ENCODE assay signal across 17 cellular contexts in genomic region chr1:244414543-244414942, GRCh38. TPM values are rescaled to one million over a fixed set of nuclear protein-coding genes. Genes with fewer than 3 reads are reported as not detected.
DNase-seq lines count a peak whose midpoint lies in the region; ATAC-seq, FAIRE-seq and TF ChIP-seq lines count a peak whose summit lies in the region.
"Had no signal": no experiment of that assay in that cellular context is flagged by ENCODE, and none has a peak within 500 bp of the region (broad histone marks: within the 10 kb centered on the region; RNA-seq: fewer than 3 reads in every experiment).

No MANE protein-coding gene starts in this region.

- H4K5ac ChIP-seq in H9 (ENCODE audit: insufficient read length, low read depth, low read length) = no peak overlapping the region

- WGBS in A549 (ENCODE audit: missing lambda C conversion rate) = 82% methylated on average over 1 of the region's 1 CpG
- WGBS in H9 (ENCODE audit: extremely low coverage, insufficient read length, low lambda C conversion rate) = no CpG with 5 or more reads among the region's 1 CpG

- no peak for TF ChIP-seq POLR2A in A549 (IDR thresholded peaks at IDR 0.05; ENCODE audit: low read length)

- no peak overlapping the region for H2BK120ac ChIP-seq in H9 (ENCODE audit: low read depth, low read length, poor library complexity, severe bottlenecking)

- peak in 1 of 2 experiments; percentile 31; a peak in 2 of 5 replicates for TF ChIP-seq RAD21 in A549 (conservative IDR thresholded peaks at IDR 0.05 in 1 of 2, IDR thresholded peaks at IDR 0.05 in 1 of 2)

- no peak overlapping the region for H2BK5ac ChIP-seq in H9 (ENCODE audit: insufficient read length, low read length)

- no peak overlapping the region for H2AFZ ChIP-seq in H9 (ENCODE audit: low read length)

- H3K4ac ChIP-seq in H9 (ENCODE audit: low read depth, low read length) = no peak overlapping the region

- no peaks in the 10 kb centered on the region for H3K27me3 ChIP-seq in H9 (ENCODE audit: insufficient read depth, low read length)
- no peaks in the 10 kb centered on the region for H3K27me3 ChIP-seq in CD4-positive, alpha-beta memory T cell (ENCODE audit: insufficient read depth, low read length)
- H3K27me3 ChIP-seq: BE2C, ovary had no signal

- peaks cover 13 to 15% of the 10 kb centered on the region in 2 experiments for H3K4me1 Mint-ChIP-seq in H9
- H3K4me1 Mint-ChIP-seq in CD4-positive, alpha-beta memory T cell = peaks cover 0 to 7% (median 6%) of the 10 kb centered on the region in 4 donors

- no peak overlapping the region for H3K56ac ChIP-seq in H9 (ENCODE audit: insufficient read length, low read depth, low read length)

- H3K23ac ChIP-seq in H9 (ENCODE audit: insufficient read length, low read depth, low read length) = no peak overlapping the region

- no peak overlapping the region for H2BK12ac ChIP-seq in H9 (ENCODE audit: insufficient read length, low read depth, low read length)

- no peak overlapping the region for H2AK5ac ChIP-seq in H9 (ENCODE audit: insufficient read length, low read length)

- FAIRE-seq in A549 (lab: Jason Lieb, UNC) = no peak
- FAIRE-seq: frontal cortex had no signal

- H3K27me3 Mint-ChIP-seq in H9 (ENCODE audit: low read depth) = no peaks in the 10 kb centered on the region
- no peaks in the 10 kb centered on the region for H3K27me3 Mint-ChIP-seq in CD4-positive, alpha-beta memory T cell
- H3K27me3 Mint-ChIP-seq: T-helper 17 cell had no signal

- H3K4me3 ChIP-seq in A549 = no peak overlapping the region
- H3K4me3 ChIP-seq in astrocyte of the spinal cord (ENCODE audit: low read depth, low read length) = no peak overlapping the region
- no peak overlapping the region for H3K4me3 ChIP-seq in CD4-positive, alpha-beta memory T cell (ENCODE audit: low read length in 2 of 2)
- H3K4me3 ChIP-seq: ovary had no signal

- H2BK15ac ChIP-seq in H9 (ENCODE audit: low read depth, low read length) = no peak overlapping the region

- no peak overlapping the region for H3K9ac ChIP-seq in H9 (ENCODE audit: extremely low read depth, insufficient read length, low read length)

- peaks cover 65% of the 10 kb centered on the region for H3K36me3 ChIP-seq in CD4-positive, alpha-beta memory T cell (ENCODE audit: insufficient read depth, low read length)
- H3K36me3 ChIP-seq: ovary had no signal

- no peak overlapping the region for H4K8ac ChIP-seq in H9 (replicated peaks; ENCODE audit: insufficient read length, low read depth, low read length)

- H3K79me1 ChIP-seq in H9 (ENCODE audit: insufficient read depth, low read depth, low read length, poor library complexity, severe bottlenecking) = no peaks in the 10 kb centered on the region

- H3K27ac Mint-ChIP-seq in H9 = peak overlapping the region in 2 of 3 experiments; percentile 40 to 44; a peak in 3 of 7 replicates
- H3K27ac Mint-ChIP-seq in CD4-positive, alpha-beta memory T cell = peak overlapping the region in 1 of 7 donors; percentile 35
- H3K27ac Mint-ChIP-seq: T-helper 17 cell had no signal

- H2BK20ac ChIP-seq in H9 (ENCODE audit: low read depth, low read length, poor library complexity, severe bottlenecking) = no peak overlapping the region

- no peak overlapping the region for H3K14ac ChIP-seq in H9 (ENCODE audit: insufficient read depth, low read length)

- H3K36me3 Mint-ChIP-seq in H9 (ENCODE audit: insufficient read depth in 1 of 3, low read depth in 3 of 3) = peaks cover 31 to 85% (median 79%) of the 10 kb centered on the region in 3 experiments; a peak in 5 of 7 replicates
- H3K36me3 Mint-ChIP-seq in CD4-positive, alpha-beta memory T cell = peaks cover 90 to 92% of the 10 kb centered on the region in 2 donors

- H3K9me3 Mint-ChIP-seq in H9 = no peaks in the 10 kb centered on the region
- no peaks in the 10 kb centered on the region for H3K9me3 Mint-ChIP-seq in CD4-positive, alpha-beta memory T cell

- H3K9me3 ChIP-seq in A549 (no peaks in the 10 kb centered on the region), H9 (ENCODE audit: control insufficient read depth, low read depth, low read length) (no peaks in the 10 kb centered on the region)
- no peaks in the 10 kb centered on the region for H3K9me3 ChIP-seq in CD4-positive, alpha-beta memory T cell (ENCODE audit: control insufficient read depth in 1 of 2, low read length in 2 of 2)
- H3K9me3 ChIP-seq: BE2C, ovary had no signal

- intact Hi-C loops in CD4-positive, alpha-beta memory T cell (cut with micrococcal nuclease) = no loop called here

- ATAC-seq in A549 (peak; percentile 64 to 76; a peak in 4 of 6 replicates), HG03108 (IDR thresholded peaks at IDR 0.05; ENCODE audit: unreplicated experiment) (no peak)
- ATAC-seq: T-helper 17 cell had no signal

- peak in 1 of 2 experiments; percentile 28 for DNase-seq in A549 (ENCODE audit: low read depth in 1 of 2, low spot score in 1 of 2)
- no peak for DNase-seq in H9
- DNase-seq in astrocyte of the spinal cord (ENCODE audit: low read depth, low spot score) = peak; percentile 66
- peak; percentile 31 for DNase-seq in hepatic stellate cell (ENCODE audit: low spot score)
- DNase-seq in KBM-7 = no peak
- DNase-seq in superior temporal gyrus (ENCODE audit: extremely low spot score) = no peak
- DNase-seq in CD4-positive, alpha-beta memory T cell = no peak
- DNase-seq: anterior cingulate cortex; BE2C; Karpas-422; NCI-H2171; OCI-M1; ovary; stimulated activated CD4-positive, alpha-beta T cell treated with anti-CD3 and anti-CD28 coated beads, Interleukin-4, amount 100 ng/mL, for 24 hours; T-helper 17 cell had no signal

- TF ChIP-seq CTCF in A549 (IDR thresholded peaks at IDR 0.05) = no peak
- peak; percentile 49; the same call in 2 of the 3 replicates for TF ChIP-seq CTCF in H9 (conservative IDR thresholded peaks at IDR 0.05)
- TF ChIP-seq CTCF in astrocyte of the spinal cord (IDR thresholded peaks at IDR 0.05; ENCODE audit: low read depth, low read length) = peak; percentile 51

- CTCF ChIA-PET in A549 (lab: Yijun Ruan, JAX) = interaction anchor here (1.4 to 1.7 kb wide), 3 partner anchors 21 to 141 kb away, joined by 3 to 6 read pairs (median 5); no protein-coding TSS in a partner anchor
- CTCF ChIA-PET in CD4-positive, alpha-beta memory T cell (lab: Charles Lee; ENCODE audit: partially characterized antibody) = interaction anchor here (2.4 kb wide), 1 partner anchor 14 kb away, joined by 7 read pairs; no protein-coding TSS in a partner anchor

- no peaks in the 10 kb centered on the region for H4K20me1 ChIP-seq in H9 (ENCODE audit: control insufficient read depth, insufficient read depth, insufficient read length)

- no peak overlapping the region for H4K91ac ChIP-seq in H9 (ENCODE audit: insufficient read length, low read depth, low read length)

- H3K18ac ChIP-seq in H9 (ENCODE audit: insufficient read length, low read depth, low read length) = no peak overlapping the region

- H3K4me2 ChIP-seq in A549 = no peak overlapping the region
- no peak overlapping the region for H3K4me2 ChIP-seq in H9 (ENCODE audit: insufficient read depth, insufficient read length, low read length)

- no peak overlapping the region for H3T11ph ChIP-seq in H9 (ENCODE audit: low read length)

- H3K79me2 ChIP-seq in H9 (ENCODE audit: insufficient read depth, low read length) = no peaks in the 10 kb centered on the region

- H3K23me2 ChIP-seq in H9 (ENCODE audit: insufficient read length, low read depth, low read length, poor library complexity, severe bottlenecking) = no peaks in the 10 kb centered on the region

- H3K4me1 ChIP-seq in A549 = peaks cover 12% of the 10 kb centered on the region; the same call in 2 of the 3 replicates
- no peaks in the 10 kb centered on the region for H3K4me1 ChIP-seq in H9 (ENCODE audit: insufficient read depth, low read length)
- H3K4me1 ChIP-seq in CD4-positive, alpha-beta memory T cell (ENCODE audit: insufficient read depth, low read length) = no peaks in the 10 kb centered on the region
- H3K4me1 ChIP-seq: BE2C had no signal

- TF ChIP-seq EP300 in A549 (IDR thresholded peaks at IDR 0.05) = no peak

- in situ Hi-C loops in astrocyte of the spinal cord (cut with HindIII; ENCODE audit: low sequenced_read_pairs) (no loop called here), KBM-7 (cut with MboI; ENCODE audit: low pct_unique_long_range_greater_than_20kb, low sequenced_read_pairs) (no loop called here)

- H3K27ac ChIP-seq in A549 = no peak overlapping the region
- H3K27ac ChIP-seq in H9 (ENCODE audit: insufficient read length, low read depth, low read length) = no peak overlapping the region
- no peak overlapping the region for H3K27ac ChIP-seq in CD4-positive, alpha-beta memory T cell (ENCODE audit: low read depth, low read length)
- H3K27ac ChIP-seq: ovary had no signal

- POLR2A ChIA-PET in A549 (lab: Yijun Ruan, JAX) = no interaction called here
- POLR2A ChIA-PET in CD4-positive, alpha-beta memory T cell (lab: Charles Lee; ENCODE audit: partially characterized antibody) = no interaction called here

- H3K4me3 Mint-ChIP-seq in H9 = no peak overlapping the region
- H3K4me3 Mint-ChIP-seq in CD4-positive, alpha-beta memory T cell = no peak overlapping the region
- H3K4me3 Mint-ChIP-seq: T-helper 17 cell had no signal

TF ChIP-seq in A549, 52 proteins besides CTCF, POLR2A, EP300 and RAD21 (continues in another document):
- TF ChIP-seq ESRRA (IDR thresholded peaks at IDR 0.05; ENCODE audit: borderline replicate concordance, low read length) (no peak), TFCP2L1 (CRISPR knock-in tag; IDR thresholded peaks at IDR 0.05) (no peak)
- TF ChIP-seq, protein P1, sequence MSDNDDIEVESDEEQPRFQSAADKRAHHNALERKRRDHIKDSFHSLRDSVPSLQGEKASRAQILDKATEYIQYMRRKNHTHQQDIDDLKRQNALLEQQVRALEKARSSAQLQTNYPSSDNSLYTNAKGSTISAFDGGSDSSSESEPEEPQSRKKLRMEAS (IDR thresholded peaks at IDR 0.05) = no peak

RNA-seq across cellular contexts. Expression of gene ADSS2, which starts 37.2 kb away (rescaled TPM):
- polyA plus RNA-seq in A549 (2011; rRNA removed) = 43.9 and 74.3 TPM in 2 replicates
- polyA plus RNA-seq in A549 (2012; cell fraction: cytosol; rRNA removed) = 21.9 and 22.1 TPM in 2 replicates
- 11.3 and 12.2 TPM in 2 replicates for polyA plus RNA-seq in A549 (2012; cell fraction: nucleus; rRNA removed)
- 42.4 to 46.1 TPM (median 45.2 TPM) in 3 replicates for polyA plus RNA-seq in A549 (2017; fragmentation: RNase III; extraction: RNeasy Plus Mini Kit Qiagen cat#74134 plus additional on column Dnase treatment)
- 10.6 and 11.0 TPM in 2 replicates for polyA minus RNA-seq in A549 (2011; rRNA and poly(A)+ RNA removed)
- total RNA-seq in H9 (2021) = 65.4 and 70.1 TPM in 2 replicates
- total RNA-seq in CD4-positive, alpha-beta memory T cell = 10 to 100 TPM; 60.9 to 65.4 TPM
- 10 to 100 TPM; 26.9 to 35.2 TPM for polyA plus RNA-seq in CD4-positive, alpha-beta memory T cell

RNA-seq across cellular contexts. Expression of gene CATSPERE, which starts 46.5 kb away (rescaled TPM):
- 0.43 and 0.63 TPM in 2 replicates for polyA plus RNA-seq in A549 (2011; rRNA removed)
- polyA plus RNA-seq in A549 (2012; cell fraction: cytosol; rRNA removed) = 0.03 and 0.04 TPM in 2 replicates
- polyA plus RNA-seq in A549 (2012; cell fraction: nucleus; rRNA removed) = 0.07 and 0.12 TPM in 2 replicates
- 0.22 to 0.33 TPM (median 0.25 TPM) in 3 replicates for polyA plus RNA-seq in A549 (2017; fragmentation: RNase III; extraction: RNeasy Plus Mini Kit Qiagen cat#74134 plus additional on column Dnase treatment)
- polyA minus RNA-seq in A549 (2011; rRNA and poly(A)+ RNA removed) = 0.49 and 1.2 TPM in 2 replicates
- 0.31 and 0.55 TPM in 2 replicates for total RNA-seq in H9 (2021)
- 1 to 10 TPM; 1.4 to 2.3 TPM for total RNA-seq in CD4-positive, alpha-beta memory T cell
- under 1 TPM in 1 of 2 donors, not detected in 1; 0.30 TPM for polyA plus RNA-seq in CD4-positive, alpha-beta memory T cell

Comparison
In these comparisons a context has a peak if more than half of its experiments do, and no peak if none do; other contexts are left out.
1. DNase-seq: peak in astrocyte of the spinal cord (single experiment) and hepatic stellate cell (single experiment); none in H9 (single experiment), KBM-7 (single experiment), superior temporal gyrus (single experiment) and CD4-positive, alpha-beta memory T cell (0 of 5).